In the genomic region with DNA sequence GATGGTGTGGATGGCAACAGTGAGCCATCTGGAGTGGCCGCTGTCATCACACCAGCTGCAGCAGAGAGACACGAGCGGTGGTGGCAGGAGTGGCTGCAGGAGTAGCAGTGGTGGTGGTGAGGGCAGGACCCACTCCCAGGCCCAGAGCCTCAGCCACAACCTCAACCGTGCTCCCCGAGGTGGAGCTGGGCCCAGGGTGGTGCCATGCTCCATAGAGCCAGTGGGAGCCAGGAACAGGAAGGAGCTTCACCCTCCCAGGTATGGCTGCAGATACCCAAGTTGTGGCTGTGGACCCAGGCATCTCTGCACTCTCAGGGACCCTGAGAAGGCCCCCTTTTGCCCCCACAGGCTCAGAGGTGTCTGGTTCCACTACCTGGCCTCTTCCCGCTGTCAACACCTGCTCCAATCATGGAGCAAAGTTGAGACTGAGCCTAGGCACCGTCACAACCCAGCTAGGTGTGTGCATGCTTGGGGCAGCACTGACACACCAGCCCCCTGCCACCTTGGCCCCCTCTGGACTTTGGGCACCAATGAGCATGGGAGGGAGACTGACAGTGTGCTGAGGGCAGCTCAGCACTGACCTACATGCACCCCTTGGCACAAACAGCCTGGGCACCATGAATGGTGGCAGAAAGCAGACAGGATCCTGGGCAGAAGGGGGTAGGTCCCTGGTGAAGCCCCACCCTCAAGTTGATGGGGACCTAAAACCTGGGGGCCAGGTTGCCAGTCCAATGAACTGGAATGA, we compare ENCODE assay signal across 20 cellular contexts.
A peak's percentile ranks its signal among the peaks of the same experiment; 100 is the strongest.
DNase-seq lines count a peak whose midpoint lies in the region; ATAC-seq and TF ChIP-seq lines count a peak whose summit lies in the region.
"Had no signal": no experiment of that assay in that cellular context is flagged by ENCODE, and none has a peak within 500 bp of the region (broad histone marks: within the 10 kb centered on the region; RNA-seq: fewer than 3 reads in every experiment).

No MANE protein-coding gene starts in this region.

- no peaks in the 10 kb centered on the region for H3K36me3 ChIP-seq in lung (ENCODE audit: control insufficient read depth in 2 of 2, insufficient read depth in 2 of 2, low read length in 2 of 2)

- H3K9me3 ChIP-seq in lung (ENCODE audit: control insufficient read depth in 2 of 2, insufficient read depth in 1 of 2, low read length in 1 of 2), result peaks cover 0 to 10% of the 10 kb centered on the region in 2 donors

- DNase-seq in activated T-cell treated with anti-CD3 and anti-CD28 coated beads, Interleukin-2, amount 50 U/mL, for 24 hours, result peak; percentile 7
- DNase-seq in activated T-cell treated with anti-CD3 and anti-CD28 coated beads, Interleukin-2, amount 50 U/mL, for 72 hours, result no peak
- DNase-seq in lung (ENCODE audit: low spot score), result peak; percentile 27
- peak; percentile 8 for DNase-seq in progenitor cell of endocrine pancreas (ENCODE audit: low spot score, unreplicated experiment)
- peak; percentile 32 for DNase-seq in ureter (ENCODE audit: low spot score)
- DNase-seq in KG1 (lab: John Stamatoyannopoulos, UW), result no peak
- DNase-seq: DMS79, GM23248, NCI-H1436 treated with DMSO at 0.1 percent for 48 hours, NCI-H2029 treated with DMSO at 0.1 percent for 48 hours, NCI-H2171 treated with DMSO at 0.1 percent for 48 hours, NCI-H774, PC-3 had no signal

- H3K9me3 Mint-ChIP-seq in activated T-cell treated with anti-CD3 and anti-CD28 coated beads, Interleukin-2, amount 50 U/mL, for 24 hours, result no peaks in the 10 kb centered on the region
- no peaks in the 10 kb centered on the region for H3K9me3 Mint-ChIP-seq in activated T-cell treated with anti-CD3 and anti-CD28 coated beads, Interleukin-2, amount 50 U/mL, for 72 hours
- no peaks in the 10 kb centered on the region for H3K9me3 Mint-ChIP-seq in progenitor cell of endocrine pancreas (ENCODE audit: low read depth)

- H3K4me1 Mint-ChIP-seq in activated T-cell treated with anti-CD3 and anti-CD28 coated beads, Interleukin-2, amount 50 U/mL, for 24 hours (ENCODE audit: low read depth), result no peaks in the 10 kb centered on the region
- H3K4me1 Mint-ChIP-seq in activated T-cell treated with anti-CD3 and anti-CD28 coated beads, Interleukin-2, amount 50 U/mL, for 72 hours (ENCODE audit: low read depth), result no peaks in the 10 kb centered on the region
- H3K4me1 Mint-ChIP-seq in progenitor cell of endocrine pancreas (ENCODE audit: low read depth), result peaks cover 1% of the 10 kb centered on the region

- no peak overlapping the region for H3K4me3 ChIP-seq in lung
- H3K4me3 ChIP-seq: BLaER1, GM23248, K562 had no signal

- 95 to 99% methylated on average over 7 of the region's 7 CpGs for WGBS in lung, 2 donors

- H3K36me3 Mint-ChIP-seq in activated T-cell treated with anti-CD3 and anti-CD28 coated beads, Interleukin-2, amount 50 U/mL, for 24 hours (ENCODE audit: low read depth), result no peaks in the 10 kb centered on the region
- H3K36me3 Mint-ChIP-seq in activated T-cell treated with anti-CD3 and anti-CD28 coated beads, Interleukin-2, amount 50 U/mL, for 72 hours (ENCODE audit: insufficient read depth in 2 of 2), result peaks cover 0 to 2% of the 10 kb centered on the region in 2 donors
- H3K36me3 Mint-ChIP-seq in progenitor cell of endocrine pancreas (ENCODE audit: insufficient read depth), result no peaks in the 10 kb centered on the region
- H3K36me3 Mint-ChIP-seq: CD8-positive, alpha-beta T cell had no signal

- no peak overlapping the region for H3K4me3 Mint-ChIP-seq in activated T-cell treated with anti-CD3 and anti-CD28 coated beads, Interleukin-2, amount 50 U/mL, for 24 hours
- no peak overlapping the region for H3K4me3 Mint-ChIP-seq in activated T-cell treated with anti-CD3 and anti-CD28 coated beads, Interleukin-2, amount 50 U/mL, for 72 hours
- no peak overlapping the region for H3K4me3 Mint-ChIP-seq in progenitor cell of endocrine pancreas (ENCODE audit: low read depth)
- H3K4me3 Mint-ChIP-seq: CD8-positive, alpha-beta T cell had no signal

- no peak overlapping the region for H3K27ac Mint-ChIP-seq in activated T-cell treated with anti-CD3 and anti-CD28 coated beads, Interleukin-2, amount 50 U/mL, for 24 hours
- H3K27ac Mint-ChIP-seq in activated T-cell treated with anti-CD3 and anti-CD28 coated beads, Interleukin-2, amount 50 U/mL, for 72 hours, result no peak overlapping the region
- H3K27ac Mint-ChIP-seq in progenitor cell of endocrine pancreas, result no peak overlapping the region
- H3K27ac Mint-ChIP-seq: CD8-positive, alpha-beta T cell had no signal

- TF ChIP-seq CTCF in lung (IDR thresholded peaks at IDR 0.05; ENCODE audit: control extremely low read depth, extremely low read depth), result no peak
- no peak for TF ChIP-seq CTCF in progenitor cell of endocrine pancreas (IDR thresholded peaks at IDR 0.05; ENCODE audit: unreplicated experiment)

- no peak for ATAC-seq in activated T-cell treated with anti-CD3 and anti-CD28 coated beads, Interleukin-2, amount 50 U/mL, for 72 hours (replicated peaks in 1 of 2)
- ATAC-seq in lung (ENCODE audit: insufficient read depth, low FRiP score) (no peak), GM21447 (IDR thresholded peaks at IDR 0.05; ENCODE audit: unreplicated experiment) (no peak), HG02852 (IDR thresholded peaks at IDR 0.05; ENCODE audit: unreplicated experiment) (no peak)
- ATAC-seq: CD8-positive, alpha-beta T cell; HCT116; K562; PC-3 had no signal

- no peaks in the 10 kb centered on the region for H3K27me3 ChIP-seq in lung (ENCODE audit: control insufficient read depth, insufficient read depth)
- H3K27me3 ChIP-seq: BLaER1 had no signal

- no peak overlapping the region for H3K27ac ChIP-seq in lung (ENCODE audit: low read depth in 1 of 2, low read length in 1 of 2)
- H3K27ac ChIP-seq: BLaER1, GM23248, RWPE1 had no signal

- H3K27me3 Mint-ChIP-seq in activated T-cell treated with anti-CD3 and anti-CD28 coated beads, Interleukin-2, amount 50 U/mL, for 24 hours, result peaks cover 11% of the 10 kb centered on the region
- H3K27me3 Mint-ChIP-seq in activated T-cell treated with anti-CD3 and anti-CD28 coated beads, Interleukin-2, amount 50 U/mL, for 72 hours (ENCODE audit: low read depth), result no peaks in the 10 kb centered on the region
- peaks cover 7% of the 10 kb centered on the region for H3K27me3 Mint-ChIP-seq in progenitor cell of endocrine pancreas

- no peaks in the 10 kb centered on the region for H3K4me1 ChIP-seq in lung (ENCODE audit: control insufficient read depth in 2 of 2, insufficient read depth in 2 of 2, low read length in 2 of 2)

Comparison
In these comparisons a context has a peak if more than half of its experiments do, and no peak if none do; other contexts are left out.
1. DNase-seq: peak in activated T-cell treated with anti-CD3 and anti-CD28 coated beads, Interleukin-2, amount 50 U/mL, for 24 hours (single experiment), lung (single experiment), progenitor cell of endocrine pancreas (single experiment) and ureter (single experiment); none in activated T-cell treated with anti-CD3 and anti-CD28 coated beads, Interleukin-2, amount 50 U/mL, for 72 hours (0 of 2) and KG1 (single experiment).